ENCODE assay signal across 8 cellular contexts in the genomic region with DNA sequence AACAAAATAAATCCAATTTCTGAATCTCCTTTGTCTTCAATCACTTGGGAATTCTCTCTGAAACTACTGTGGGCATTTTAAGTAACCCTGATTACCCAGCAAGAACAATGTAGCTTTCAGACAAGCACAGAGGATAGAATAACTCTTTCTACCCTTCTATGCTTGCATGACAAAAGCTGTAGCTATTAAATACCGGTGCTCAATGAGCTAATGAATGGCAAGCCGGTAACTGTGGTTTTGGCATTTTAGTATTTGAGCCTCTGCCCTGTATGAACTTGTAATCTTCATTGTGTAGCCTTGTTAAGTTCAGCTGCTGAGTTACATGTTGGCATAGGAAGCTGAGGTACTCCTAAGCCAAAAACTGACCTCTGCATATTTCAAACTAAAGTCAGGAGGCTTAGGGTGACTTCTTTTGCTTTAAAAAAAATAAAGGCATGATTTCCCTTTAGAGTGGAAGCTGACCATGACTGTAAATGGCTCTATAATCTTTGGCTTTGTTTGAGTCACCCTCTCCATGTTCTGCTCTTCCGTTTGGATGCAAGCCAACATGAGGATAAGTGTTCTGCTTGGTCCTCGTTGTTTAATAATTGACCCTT.
DNase-seq lines count a peak whose midpoint lies in the region; ATAC-seq and TF ChIP-seq lines count a peak whose summit lies in the region.

No MANE protein-coding gene starts in this region.

- peaks cover 83% of the 10 kb centered on the region for H3K36me3 Mint-ChIP-seq in activated T-cell treated with anti-CD3 and anti-CD28 coated beads, Interleukin-2, amount 50 U/mL, for 24 hours (ENCODE audit: low read depth)
- H3K36me3 Mint-ChIP-seq in activated CD8-positive, alpha-beta T cell treated with anti-CD3 and anti-CD28 coated beads for 36 hours (ENCODE audit: low read depth) = peaks cover 74% of the 10 kb centered on the region

- H3K9me3 ChIP-seq in hepatocyte (ENCODE audit: low read depth) (no peaks in the 10 kb centered on the region), tibial nerve (no peaks in the 10 kb centered on the region)

- H3K9me3 Mint-ChIP-seq in activated T-cell treated with anti-CD3 and anti-CD28 coated beads, Interleukin-2, amount 50 U/mL, for 24 hours = no peaks in the 10 kb centered on the region
- peaks cover 10% of the 10 kb centered on the region for H3K9me3 Mint-ChIP-seq in activated CD8-positive, alpha-beta T cell treated with anti-CD3 and anti-CD28 coated beads for 36 hours

- peak overlapping the region; percentile 92 for H3K27ac Mint-ChIP-seq in activated T-cell treated with anti-CD3 and anti-CD28 coated beads, Interleukin-2, amount 50 U/mL, for 24 hours
- H3K27ac Mint-ChIP-seq in activated CD8-positive, alpha-beta T cell treated with anti-CD3 and anti-CD28 coated beads for 36 hours = peak overlapping the region; percentile 87

- H3K4me3 ChIP-seq in hepatocyte (no peak overlapping the region), tibial nerve (no peak overlapping the region)

- H3K4me1 ChIP-seq in hepatocyte (ENCODE audit: insufficient read depth) = peaks cover 33% of the 10 kb centered on the region
- H3K4me1 ChIP-seq in tibial nerve = peaks cover 0 to 23% (median 18%) of the 10 kb centered on the region in 4 donors

- H3K9me2 ChIP-seq in hepatocyte (replicated peaks; ENCODE audit: insufficient read depth) = no peaks in the 10 kb centered on the region

- no peak for TF ChIP-seq POLR2A in tibial nerve (IDR thresholded peaks at IDR 0.05)

- no peaks in the 10 kb centered on the region for H3K79me2 ChIP-seq in hepatocyte

- no peak for DNase-seq in activated T-cell treated with anti-CD3 and anti-CD28 coated beads, Interleukin-2, amount 50 U/mL, for 24 hours
- no peak for DNase-seq in activated T-cell treated with anti-CD3 and anti-CD28 coated beads, Interleukin-2, amount 50 U/mL, for 1 hour
- no peak for DNase-seq in activated CD8-positive, alpha-beta T cell treated with anti-CD3 and anti-CD28 coated beads for 36 hours
- DNase-seq in hepatocyte (ENCODE audit: low spot score) (peak; percentile 53), tibial nerve (ENCODE audit: low spot score in 2 of 2) (no peak), posterior vena cava (ENCODE audit: low spot score) (no peak)

- H2AFZ ChIP-seq in hepatocyte = no peak overlapping the region

- peak in 1 of 2 donors; percentile 6 for TF ChIP-seq EP300 in tibial nerve (IDR thresholded peaks at IDR 0.05)

- H3K4me3 Mint-ChIP-seq in activated T-cell treated with anti-CD3 and anti-CD28 coated beads, Interleukin-2, amount 50 U/mL, for 24 hours = peak overlapping the region; percentile 51
- peak overlapping the region; percentile 35 for H3K4me3 Mint-ChIP-seq in activated CD8-positive, alpha-beta T cell treated with anti-CD3 and anti-CD28 coated beads for 36 hours

- no peak for ATAC-seq in activated CD8-positive, alpha-beta T cell treated with anti-CD3 and anti-CD28 coated beads for 36 hours
- no peak for ATAC-seq in HG02970 (IDR thresholded peaks at IDR 0.05; ENCODE audit: low FRiP score, unreplicated experiment)
- no peak for ATAC-seq in HG02973 (IDR thresholded peaks at IDR 0.05; ENCODE audit: unreplicated experiment)

- no peaks in the 10 kb centered on the region for H4K20me1 ChIP-seq in hepatocyte (ENCODE audit: insufficient read depth, poor library complexity, severe bottlenecking)

- peaks cover 93% of the 10 kb centered on the region for H3K4me1 Mint-ChIP-seq in activated T-cell treated with anti-CD3 and anti-CD28 coated beads, Interleukin-2, amount 50 U/mL, for 24 hours (ENCODE audit: low read depth)
- peaks cover 91% of the 10 kb centered on the region for H3K4me1 Mint-ChIP-seq in activated CD8-positive, alpha-beta T cell treated with anti-CD3 and anti-CD28 coated beads for 36 hours (ENCODE audit: low read depth)

- 40% methylated on average over 4 of the region's 4 CpGs for WGBS in hepatocyte (ENCODE audit: low lambda C conversion rate, missing lambda C conversion rate)
- 13 to 19% methylated on average over 4 of the region's 4 CpGs for WGBS in tibial nerve, 2 donors

- POLR2A ChIA-PET in activated CD8-positive, alpha-beta T cell treated with anti-CD3 and anti-CD28 coated beads for 36 hours (lab: Charles Lee) = interaction anchor here (0.8 to 2.3 kb wide), 10 partner anchors 9 to 197 kb away, joined by 3 to 7 read pairs (median 4); no protein-coding TSS in a partner anchor

- H3K27ac ChIP-seq in hepatocyte (peak overlapping the region; percentile 52), tibial nerve (peak overlapping the region in 3 of 4 donors; percentile 30 to 79 (median 78))

- H3K36me3 ChIP-seq in hepatocyte (replicated peaks; ENCODE audit: insufficient read depth, low read depth) = no peaks in the 10 kb centered on the region
- H3K36me3 ChIP-seq in tibial nerve = no peaks in the 10 kb centered on the region

- intact Hi-C loops in activated CD8-positive, alpha-beta T cell treated with anti-CD3 and anti-CD28 coated beads for 36 hours (cut with micrococcal nuclease) = loop anchor here (2.0 kb wide), 1 partner anchor 46 kb away; no protein-coding TSS in a partner anchor
- intact Hi-C loops in posterior vena cava (cut with DNase I) = loop anchor here in 1 of 2 donors (10.0 kb wide), 1 partner anchor 70 kb away; no protein-coding TSS in a partner anchor

- CTCF ChIA-PET in activated CD8-positive, alpha-beta T cell treated with anti-CD3 and anti-CD28 coated beads for 36 hours (lab: Charles Lee) = interaction anchor here (0.6 to 6.1 kb wide), 9 partner anchors 13 to 314 kb away, joined by 3 to 39 read pairs (median 5); no protein-coding TSS in a partner anchor

- H3K27me3 ChIP-seq in hepatocyte = no peaks in the 10 kb centered on the region
- H3K27me3 ChIP-seq in tibial nerve = no peaks in the 10 kb centered on the region

- no peaks in the 10 kb centered on the region for H3K27me3 Mint-ChIP-seq in activated T-cell treated with anti-CD3 and anti-CD28 coated beads, Interleukin-2, amount 50 U/mL, for 24 hours
- no peaks in the 10 kb centered on the region for H3K27me3 Mint-ChIP-seq in activated CD8-positive, alpha-beta T cell treated with anti-CD3 and anti-CD28 coated beads for 36 hours

- no peak for TF ChIP-seq CTCF in activated CD8-positive, alpha-beta T cell treated with anti-CD3 and anti-CD28 coated beads for 36 hours (IDR thresholded peaks at IDR 0.05)
- no peak for TF ChIP-seq CTCF in hepatocyte (IDR thresholded peaks at IDR 0.05; ENCODE audit: poor library complexity)
- TF ChIP-seq CTCF in tibial nerve (IDR thresholded peaks at IDR 0.05) = no peak

- no peak overlapping the region for H3K4me2 ChIP-seq in hepatocyte
